Comparison of ENCODE assay signal across 8 cellular contexts in genomic region chr4:156971623-156972369, GRCh38. TPM values are rescaled to one million over a fixed set of nuclear protein-coding genes. Genes with fewer than 3 reads are reported as not detected.
DNase-seq lines count a peak whose midpoint lies in the region; ATAC-seq and TF ChIP-seq lines count a peak whose summit lies in the region.

A gene with protein sequence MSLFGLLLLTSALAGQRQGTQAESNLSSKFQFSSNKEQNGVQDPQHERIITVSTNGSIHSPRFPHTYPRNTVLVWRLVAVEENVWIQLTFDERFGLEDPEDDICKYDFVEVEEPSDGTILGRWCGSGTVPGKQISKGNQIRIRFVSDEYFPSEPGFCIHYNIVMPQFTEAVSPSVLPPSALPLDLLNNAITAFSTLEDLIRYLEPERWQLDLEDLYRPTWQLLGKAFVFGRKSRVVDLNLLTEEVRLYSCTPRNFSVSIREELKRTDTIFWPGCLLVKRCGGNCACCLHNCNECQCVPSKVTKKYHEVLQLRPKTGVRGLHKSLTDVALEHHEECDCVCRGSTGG (minus strand): TSS chr4:156971799. CDS start chr4:156970903, 896 bp downstream.

- peaks cover 42% of the 10 kb centered on the region for H3K79me2 ChIP-seq in SK-N-SH (ENCODE audit: insufficient read depth)

- TF ChIP-seq EP300 in SK-N-SH (IDR thresholded peaks at IDR 0.05; ENCODE audit: borderline replicate concordance in 1 of 2, low read depth in 1 of 2, low read length in 1 of 2), result 0 out of 4 replicates have a peak, but pooled peaks of 1 of the 2 experiments have one; percentile 18

- POLR2A ChIA-PET in SK-N-SH (lab: Yijun Ruan, JAX), result no interaction called here

- H3K27me3 ChIP-seq in SK-N-SH (ENCODE audit: insufficient read depth) (no peaks in the 10 kb centered on the region), ectodermal cell (ENCODE audit: control insufficient read depth, insufficient read depth, low read length, poor library complexity, severe bottlenecking) (peaks cover 25% of the 10 kb centered on the region), liver (ENCODE audit: control insufficient read depth in 4 of 4, insufficient read depth in 4 of 4, low read length in 3 of 4) (no peaks in the 10 kb centered on the region)

- H3K9me2 ChIP-seq in SK-N-SH, result no peaks in the 10 kb centered on the region

- CTCF ChIA-PET in SK-N-SH (lab: Yijun Ruan, JAX), result interaction anchor here (0.6 to 3.7 kb wide), 8 partner anchors 9 to 1005 kb away, joined by 3 to 23 read pairs (median 4); no protein-coding TSS in a partner anchor

- H2AFZ ChIP-seq in SK-N-SH (ENCODE audit: low read depth), result peak within 1 kb of the TSS; percentile 54

- H3K4me3 ChIP-seq in SK-N-SH (ENCODE audit: low read depth in 2 of 2, low read length in 1 of 2) (peak within 1 kb of the TSS; percentile 76 to 97), ectodermal cell (ENCODE audit: insufficient read depth, low read depth, low read length) (peak within 1 kb of the TSS; percentile 77), liver (ENCODE audit: low read depth in 1 of 3, low read length in 3 of 3) (peak within 1 kb of the TSS; percentile 76 to 96 (median 86))

- WGBS in SK-N-SH (ENCODE audit: low lambda C conversion rate), result 19% methylated on average over 7 of the region's 65 CpGs
- 0 to 1% methylated on average over 61 to 65 of the region's 65 CpGs for WGBS in ectodermal cell, 2 experiments
- WGBS in liver, result under 1% methylated on average over 65 of the region's 65 CpGs

- TF ChIP-seq CTCF in SK-N-SH (IDR thresholded peaks at IDR 0.05), result peak; percentile 52
- TF ChIP-seq CTCF in liver (IDR thresholded peaks at IDR 0.05; ENCODE audit: low read depth, low read length, missing input control), result peak; percentile 40

- H3K4me1 ChIP-seq in ES-I3 (ENCODE audit: insufficient read depth, low read length) (peaks cover 11% of the 10 kb centered on the region), SK-N-SH (ENCODE audit: control insufficient read depth in 1 of 2, insufficient read depth in 2 of 2, low read depth in 1 of 2, low read length in 1 of 2) (peaks cover 9 to 43% of the 10 kb centered on the region in 2 experiments), ectodermal cell (ENCODE audit: control insufficient read depth, insufficient read depth, low read length) (peaks cover 7% of the 10 kb centered on the region), liver (ENCODE audit: control insufficient read depth in 4 of 4, insufficient read depth in 4 of 4, low read length in 3 of 4) (peaks cover 0 to 38% (median 27%) of the 10 kb centered on the region in 4 donors)

- H3K9ac ChIP-seq in ES-I3 (ENCODE audit: low read depth, low read length), result peak within 1 kb of the TSS; percentile 79
- H3K9ac ChIP-seq in SK-N-SH, result peak within 1 kb of the TSS; percentile 81
- H3K9ac ChIP-seq in liver (ENCODE audit: low read depth in 1 of 2, low read length in 2 of 2), result peak within 1 kb of the TSS; percentile 68 to 81

- peak within 1 kb of the TSS; percentile 93 for H3K4me2 ChIP-seq in SK-N-SH

- peak; percentile 41 for ATAC-seq in stimulated activated naive CD8-positive, alpha-beta T cell treated with anti-CD3 and anti-CD28 coated beads, Interleukin-15, Interleukin-2, amounts not matched to agents 100 U/mL and 50 U/mL, for 24 hours

- H4K20me1 ChIP-seq in SK-N-SH (ENCODE audit: insufficient read depth), result no peaks in the 10 kb centered on the region

- TF ChIP-seq RAD21 in SK-N-SH (IDR thresholded peaks at IDR 0.05; ENCODE audit: low read length) (peak; percentile 37; the same call in 1 of the 2 replicates), liver (IDR thresholded peaks at IDR 0.05) (peak; percentile 5 to 32)

- peaks cover 28% of the 10 kb centered on the region for H3F3A ChIP-seq in SK-N-SH (replicated peaks; ENCODE audit: insufficient read depth)

- peak within 1 kb of the TSS; percentile 50 to 68 for H3K27ac ChIP-seq in SK-N-SH (ENCODE audit: low read depth in 2 of 2, low read length in 1 of 2)
- H3K27ac ChIP-seq in ectodermal cell (ENCODE audit: insufficient read depth, low read depth, low read length, poor library complexity, severe bottlenecking), result no peak within 1 kb of the TSS
- H3K27ac ChIP-seq in liver (ENCODE audit: low read depth in 1 of 2, low read length in 2 of 2), result peak within 1 kb of the TSS; percentile 83 to 85

- H3K9me3 ChIP-seq in ES-I3 (ENCODE audit: control insufficient read depth, insufficient read depth, low read length) (no peaks in the 10 kb centered on the region), SK-N-SH (no peaks in the 10 kb centered on the region), ectodermal cell (ENCODE audit: control insufficient read depth, low read length) (no peaks in the 10 kb centered on the region), liver (ENCODE audit: control insufficient read depth in 4 of 4, low read length in 3 of 4) (no peaks in the 10 kb centered on the region)

- DNase-seq in HK-2 (ENCODE audit: unreplicated experiment), result peak; percentile 84
- DNase-seq in SK-N-SH, result peak; percentile 80
- peak; percentile 19 for DNase-seq in stimulated activated naive CD8-positive, alpha-beta T cell treated with anti-CD3 and anti-CD28 coated beads, Interleukin-15, Interleukin-2, amounts not matched to agents 100 U/mL and 50 U/mL, for 24 hours
- no peak for DNase-seq in NCI-H128 (lab: John Stamatoyannopoulos, UW; ENCODE audit: unreplicated experiment)
- no peak for DNase-seq in NCI-H1048 (lab: John Stamatoyannopoulos, UW)

- no peaks in the 10 kb centered on the region for H3K36me3 ChIP-seq in ES-I3 (ENCODE audit: insufficient read depth, low read length)
- no peaks in the 10 kb centered on the region for H3K36me3 ChIP-seq in SK-N-SH (replicated peaks in 1 of 2; ENCODE audit: control insufficient read depth in 1 of 2, insufficient read depth in 2 of 2, low read length in 1 of 2)
- no peaks in the 10 kb centered on the region for H3K36me3 ChIP-seq in ectodermal cell (ENCODE audit: control insufficient read depth, insufficient read depth, low read length)
- H3K36me3 ChIP-seq in liver (ENCODE audit: control insufficient read depth in 4 of 4, insufficient read depth in 3 of 4, low read depth in 1 of 4, low read length in 3 of 4), result no peaks in the 10 kb centered on the region

TF ChIP-seq in SK-N-SH, 30 proteins besides CTCF, POLR2A, EP300 and RAD21 (continues in another document):
- TF ChIP-seq TAF1 (IDR thresholded peaks at IDR 0.05; ENCODE audit: borderline replicate concordance, low read depth, low read length), result peak; percentile 63; the same call in 1 of the 2 replicates
- TF ChIP-seq NFIC (IDR thresholded peaks at IDR 0.05; ENCODE audit: borderline replicate concordance), result 0 out of 2 replicates have a peak, but pooled peaks have one; percentile 8
- peak; percentile 40; the same call in 1 of the 2 replicates for TF ChIP-seq MAX (IDR thresholded peaks at IDR 0.05; ENCODE audit: low read depth)
- TF ChIP-seq CHD2 (IDR thresholded peaks at IDR 0.05; ENCODE audit: low read length, partially characterized antibody), result peak; percentile 13
- peak; percentile 17; the same call in 1 of the 2 replicates for TF ChIP-seq TCF12 (IDR thresholded peaks at IDR 0.05)
- TF ChIP-seq POLR2AphosphoS5 (IDR thresholded peaks at IDR 0.05; ENCODE audit: low read depth, low read length), result peak; percentile 38; the same call in 1 of the 2 replicates
- no peak for TF ChIP-seq MXI1 (IDR thresholded peaks at IDR 0.05; ENCODE audit: low read depth, low read length)

TF ChIP-seq in liver, 16 proteins besides CTCF, POLR2A, EP300 and RAD21:
- TF ChIP-seq RXRA (IDR thresholded peaks at IDR 0.05) (peak in 1 of 2 donors; percentile 41), EGR1 (IDR thresholded peaks at IDR 0.05; ENCODE audit: low read depth in 2 of 2) (peak in 1 of 2 donors; percentile 64), REST (IDR thresholded peaks at IDR 0.05) (no peak), HNF4A (conservative IDR thresholded peaks at IDR 0.05) (peak; percentile 20 to 53), YY1 (IDR thresholded peaks at IDR 0.05) (no peak)

RNA-seq across cellular contexts. Expression of the gene that starts here (rescaled TPM):
- polyA plus RNA-seq in SK-N-SH (2012; rRNA removed), result 29.8 and 36.2 TPM in 2 replicates
- 37.7 and 40.7 TPM in 2 replicates for polyA plus RNA-seq in SK-N-SH (2012; cell fraction: cytosol; rRNA removed)
- 27.3 and 49.5 TPM in 2 replicates for polyA plus RNA-seq in SK-N-SH (2012; cell fraction: nucleus; rRNA removed)
- 7.5 TPM for polyA plus RNA-seq in ectodermal cell (2013, experiment 1 of 4)
- 7.4 TPM for polyA plus RNA-seq in ectodermal cell (2013, experiment 2 of 4)
- polyA plus RNA-seq in ectodermal cell (2013, experiment 3 of 4), result 5.7 TPM
- 8.0 TPM for polyA plus RNA-seq in ectodermal cell (2013, experiment 4 of 4)
- 10 to 100 TPM; 11.1 to 25.7 TPM for total RNA-seq in liver
- polyA plus RNA-seq in liver, result 1 to 10 TPM; 5.8 to 8.3 TPM

Comparison
In these comparisons a context has a peak if more than half of its experiments do, and no peak if none do; other contexts are left out.
1. DNase-seq: peak in HK-2 (single experiment), SK-N-SH (single experiment) and stimulated activated naive CD8-positive, alpha-beta T cell treated with anti-CD3 and anti-CD28 coated beads, Interleukin-15, Interleukin-2, amounts not matched to agents 100 U/mL and 50 U/mL, for 24 hours (single experiment); none in NCI-H128 (single experiment) and NCI-H1048 (single experiment).
2. Peak in every context shown above with its lines, with median percentiles within 50 percentile points of each other: H3K9ac ChIP-seq and H3K4me3 ChIP-seq.